ENCODE assay signal across 34 cellular contexts in the genomic region with DNA sequence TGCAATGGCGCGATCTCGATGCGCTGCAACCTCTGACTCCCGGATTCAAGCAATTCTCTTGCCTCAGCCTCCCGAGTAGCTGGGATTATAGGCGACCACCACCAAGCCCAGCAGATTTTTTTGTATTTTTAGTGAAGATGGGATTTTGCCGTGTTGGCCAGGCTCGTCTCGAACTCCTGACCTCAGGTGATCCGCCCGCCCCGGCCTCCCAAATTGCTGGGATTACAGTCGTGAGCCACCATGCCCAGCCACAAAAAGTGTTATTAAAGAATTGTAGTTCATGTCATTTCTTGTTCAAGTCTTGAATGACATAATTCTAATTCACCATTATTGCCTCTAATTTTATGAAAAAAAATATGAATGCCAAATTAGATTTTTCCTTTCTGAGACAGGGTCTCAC.
"Had no signal": no experiment of that assay in that cellular context is flagged by ENCODE, and none has a peak within 500 bp of the region (broad histone marks: within the 10 kb centered on the region; RNA-seq: fewer than 3 reads in every experiment).

No MANE protein-coding gene starts in this region.

- H3K27me3 ChIP-seq: MG63 had no signal

- DNase-seq: Karpas-422, Kasumi-1, MG63, MM.1S, MV-4-11, NCI-H1048, NCI-H1092, NCI-H1092 treated with DMSO at 0.1 percent for 48 hours, NCI-H1105, NCI-H1105 treated with DMSO at 0.1 percent for 48 hours, NCI-H1417, NCI-H1417 treated with DMSO at 0.1 percent for 48 hours, NCI-H1436, NCI-H1436 treated with DMSO at 0.1 percent for 48 hours, NCI-H146, NCI-H1694 treated with DMSO at 0.1 percent for 48 hours, NCI-H187, NCI-H187 treated with DMSO at 0.1 percent for 48 hours, NCI-H1930, NCI-H2029, NCI-H2029 treated with DMSO at 0.1 percent for 48 hours, NCI-H2081, NCI-H2081 treated with DMSO at 0.1 percent for 48 hours, NCI-H2107, NCI-H2171, NCI-H2171 treated with DMSO at 0.1 percent for 48 hours, NCI-H2227 treated with DMSO at 0.1 percent for 48 hours, NCI-H226, NCI-H345, NCI-H446, NCI-H446 treated with DMSO at 0.1 percent for 48 hours, NCI-H510A, NCI-H510A treated with DMSO at 0.1 percent for 48 hours, NCI-H524 had no signal

- H3K9me3 ChIP-seq: MG63 had no signal

- H3K4me3 ChIP-seq: MG63 had no signal
